Comparison of ENCODE assay signal across 23 cellular contexts in genomic region chr5:118647587-118647986, GRCh38.
"Had no signal": no experiment of that assay in that cellular context is flagged by ENCODE, and none has a peak within 500 bp of the region (broad histone marks: within the 10 kb centered on the region; RNA-seq: fewer than 3 reads in every experiment).

No MANE protein-coding gene starts in this region.

- H3K4me3 ChIP-seq: colonic mucosa, esophagus squamous epithelium, prostate gland, right atrium auricular region, stomach, tibial artery had no signal

- ATAC-seq: naive thymus-derived CD8-positive, alpha-beta T cell; sciatic nerve; stimulated activated effector memory CD8-positive, alpha-beta T cell treated with anti-CD3 and anti-CD28 coated beads, Interleukin-12 subunit alpha, Interleukin-12 subunit beta, amount 100 ng/mL, for 72 hours had no signal

- H3K27ac Mint-ChIP-seq: dendritic cell treated with granulocyte-macrophage colony-stimulating factor and Interleukin-4, amounts not matched to agents 40 ng/mL and 50 ng/mL, for 4 days; naive thymus-derived CD8-positive, alpha-beta T cell; stimulated activated effector memory CD8-positive, alpha-beta T cell treated with anti-CD3 and anti-CD28 coated beads, Interleukin-12 subunit alpha, Interleukin-12 subunit beta, amount 100 ng/mL, for 72 hours; type B pancreatic cell had no signal

- FAIRE-seq: endothelial cell of umbilical vein, keratinocyte had no signal

- H3K36me3 Mint-ChIP-seq: naive thymus-derived CD8-positive, alpha-beta T cell; stimulated activated effector memory CD8-positive, alpha-beta T cell treated with anti-CD3 and anti-CD28 coated beads, Interleukin-12 subunit alpha, Interleukin-12 subunit beta, amount 100 ng/mL, for 72 hours; type B pancreatic cell had no signal

- H3K4me3 Mint-ChIP-seq: dendritic cell treated with granulocyte-macrophage colony-stimulating factor and Interleukin-4, amounts not matched to agents 40 ng/mL and 50 ng/mL, for 4 days; naive thymus-derived CD8-positive, alpha-beta T cell; stimulated activated effector memory CD8-positive, alpha-beta T cell treated with anti-CD3 and anti-CD28 coated beads, Interleukin-12 subunit alpha, Interleukin-12 subunit beta, amount 100 ng/mL, for 72 hours; type B pancreatic cell had no signal

- H3K4me1 Mint-ChIP-seq: naive thymus-derived CD8-positive, alpha-beta T cell; stimulated activated effector memory CD8-positive, alpha-beta T cell treated with anti-CD3 and anti-CD28 coated beads, Interleukin-12 subunit alpha, Interleukin-12 subunit beta, amount 100 ng/mL, for 72 hours had no signal

- H3K79me2 ChIP-seq: parathyroid adenoma had no signal

- H3K4me1 ChIP-seq: colonic mucosa, esophagus squamous epithelium, parathyroid adenoma, prostate gland, right atrium auricular region, tibial artery had no signal

- H3K27ac ChIP-seq: colonic mucosa, esophagus squamous epithelium, neutrophil, parathyroid adenoma, prostate gland, right atrium auricular region, stomach, tibial artery had no signal

- H3K27me3 Mint-ChIP-seq: dendritic cell treated with granulocyte-macrophage colony-stimulating factor and Interleukin-4, amounts not matched to agents 40 ng/mL and 50 ng/mL, for 4 days; naive thymus-derived CD8-positive, alpha-beta T cell; type B pancreatic cell had no signal

- H3K36me3 ChIP-seq: colonic mucosa, esophagus squamous epithelium, neutrophil, prostate gland, right atrium auricular region, stomach, tibial artery had no signal

- H3K9me3 Mint-ChIP-seq: dendritic cell treated with granulocyte-macrophage colony-stimulating factor and Interleukin-4, amounts not matched to agents 40 ng/mL and 50 ng/mL, for 4 days; type B pancreatic cell had no signal

- H3K9ac ChIP-seq: parathyroid adenoma had no signal

- DNase-seq: central memory CD4-positive, alpha-beta T cell; colonic mucosa; effector CD8-positive, alpha-beta T cell; esophagus squamous epithelium; foreskin melanocyte; mesenchymal stem cell; midbrain; naive thymus-derived CD8-positive, alpha-beta T cell; stimulated activated CD4-positive, alpha-beta T cell treated with anti-CD3 and anti-CD28 coated beads, Interleukin-2, amount 100 ng/mL, for 24 hours; stimulated activated CD4-positive, alpha-beta T cell treated with anti-CD3 and anti-CD28 coated beads, Interleukin-4, amount 100 ng/mL, for 24 hours; stimulated activated naive CD4-positive, alpha-beta T cell treated with Interleukin-2 at 50 U/mL for 16 hours; stomach; tibial artery had no signal

- H2AFZ ChIP-seq: parathyroid adenoma had no signal

- H3K9me3 ChIP-seq: colonic mucosa, esophagus squamous epithelium, neutrophil, prostate gland, right atrium auricular region, stomach, tibial artery had no signal

- H3K27me3 ChIP-seq: colonic mucosa, esophagus squamous epithelium, neutrophil, right atrium auricular region, stomach, tibial artery had no signal
